In the genomic region with DNA sequence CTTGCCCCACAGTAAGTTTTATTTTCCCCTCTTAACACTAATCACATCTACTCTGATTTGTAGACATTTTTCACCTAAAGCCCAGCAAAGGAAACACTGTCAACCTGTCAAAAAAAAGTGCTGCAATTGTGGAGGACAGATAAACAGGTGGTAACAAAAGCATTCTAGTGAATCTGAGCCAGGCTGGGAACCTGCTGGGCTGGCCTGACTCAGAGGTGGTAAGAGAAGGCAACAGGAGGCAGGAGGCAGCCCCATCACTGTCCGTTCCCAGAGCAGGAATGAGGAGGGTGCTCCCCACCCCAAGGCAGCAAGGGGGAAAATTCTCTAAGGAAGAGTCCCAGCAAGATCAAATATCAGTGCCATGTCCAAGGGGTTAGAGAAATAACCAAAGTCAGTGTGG, we compare ENCODE assay signal across 22 cellular contexts. TPM values are rescaled to one million over a fixed set of nuclear protein-coding genes. Genes with fewer than 3 reads are reported as not detected.
DNase-seq lines count a peak whose midpoint lies in the region; ATAC-seq and TF ChIP-seq lines count a peak whose summit lies in the region.
"Had no signal": no experiment of that assay in that cellular context is flagged by ENCODE, and none has a peak within 500 bp of the region (broad histone marks: within the 10 kb centered on the region; RNA-seq: fewer than 3 reads in every experiment).

No MANE protein-coding gene starts in this region.

- no peak for TF ChIP-seq EP300 in transverse colon (IDR thresholded peaks at IDR 0.05; ENCODE audit: low read depth)

- H3K36me3 Mint-ChIP-seq in WTC11 (no peaks in the 10 kb centered on the region), endodermal cell (ENCODE audit: low read depth) (no peaks in the 10 kb centered on the region)
- H3K36me3 Mint-ChIP-seq in stimulated activated effector memory CD8-positive, alpha-beta T cell treated with anti-CD3 and anti-CD28 coated beads, Interleukin-12 subunit alpha, Interleukin-12 subunit beta, amount 100 ng/mL, for 72 hours = peaks cover 4% of the 10 kb centered on the region
- H3K36me3 Mint-ChIP-seq: activated naive CD8-positive, alpha-beta T cell treated with anti-CD3 and anti-CD28 coated beads for 36 hours had no signal

- H3K27ac ChIP-seq in endodermal cell (ENCODE audit: low read depth, low read length) (no peak overlapping the region), transverse colon (no peak overlapping the region)
- H3K27ac ChIP-seq: C4-2B, colonic mucosa, neutrophil had no signal

- H3K9me3 Mint-ChIP-seq in WTC11 = no peaks in the 10 kb centered on the region; the same call in 1 of the 2 replicates
- H3K9me3 Mint-ChIP-seq in endodermal cell = no peaks in the 10 kb centered on the region
- no peaks in the 10 kb centered on the region for H3K9me3 Mint-ChIP-seq in stimulated activated effector memory CD8-positive, alpha-beta T cell treated with anti-CD3 and anti-CD28 coated beads, Interleukin-12 subunit alpha, Interleukin-12 subunit beta, amount 100 ng/mL, for 72 hours
- H3K9me3 Mint-ChIP-seq: activated naive CD8-positive, alpha-beta T cell treated with anti-CD3 and anti-CD28 coated beads for 36 hours; stimulated activated naive CD8-positive, alpha-beta T cell treated with anti-CD3 and anti-CD28 coated beads, Interleukin-15, Interleukin-2, amounts not matched to agents 100 ng/mL and 50 ng/mL, for 24 hours; T-helper 1 cell treated with Interleukin-12 subunit alpha and Interleukin-12 subunit beta and Interleukin-4 antibody, amounts not matched to agents 30 μg/mL and 1 μg/mL, for 36 hours had no signal

- in situ Hi-C loops in G401 (cut with HindIII; ENCODE audit: low sequenced_read_pairs) (no loop called here), transverse colon (cut with MboI; ENCODE audit: low pct_ligation_motif_present in 1 of 4, low pct_unique_long_range_greater_than_20kb in 1 of 4, low sequenced_read_pairs in 3 of 4) (loop anchor here in 2 of 4 donors (5.0 to 25.0 kb wide), 4 partner anchors 98 to 598 kb away; a partner anchor contains a TSS)

- no peak for TF ChIP-seq CTCF in WTC11 (IDR thresholded peaks at IDR 0.05)
- no peak for TF ChIP-seq CTCF in endodermal cell (conservative IDR thresholded peaks at IDR 0.05)
- TF ChIP-seq CTCF in transverse colon (IDR thresholded peaks at IDR 0.05) = no peak

- no peak for TF ChIP-seq POLR2A in transverse colon (IDR thresholded peaks at IDR 0.05)

- H3K27me3 ChIP-seq in endodermal cell (ENCODE audit: control insufficient read depth, insufficient read depth, low read length, poor library complexity, severe bottlenecking) (no peaks in the 10 kb centered on the region), transverse colon (no peaks in the 10 kb centered on the region)
- H3K27me3 ChIP-seq: colonic mucosa, neutrophil had no signal

- peaks cover 3% of the 10 kb centered on the region for H3K4me1 ChIP-seq in endodermal cell (ENCODE audit: control insufficient read depth, insufficient read depth, low read length)
- peaks cover 0 to 23% (median 8%) of the 10 kb centered on the region in 4 donors for H3K4me1 ChIP-seq in transverse colon
- H3K4me1 ChIP-seq: colonic mucosa had no signal

- H3K36me3 ChIP-seq in endodermal cell (ENCODE audit: control insufficient read depth, insufficient read depth, low read length) = no peaks in the 10 kb centered on the region
- no peaks in the 10 kb centered on the region for H3K36me3 ChIP-seq in transverse colon
- H3K36me3 ChIP-seq: colonic mucosa, neutrophil had no signal

- H3K9ac ChIP-seq in endodermal cell (ENCODE audit: extremely low read depth, low read length, poor library complexity, severe bottlenecking) = no peak overlapping the region

- ATAC-seq in WTC11 (peak; percentile 58), GM21360 (IDR thresholded peaks at IDR 0.05; ENCODE audit: unreplicated experiment) (no peak), HG03139 (IDR thresholded peaks at IDR 0.05; ENCODE audit: unreplicated experiment) (no peak)
- no peak for ATAC-seq in stimulated activated effector memory CD8-positive, alpha-beta T cell treated with anti-CD3 and anti-CD28 coated beads, Interleukin-12 subunit alpha, Interleukin-12 subunit beta, amount 100 ng/mL, for 72 hours

- H3K27me3 Mint-ChIP-seq in WTC11 (ENCODE audit: low read depth) (no peaks in the 10 kb centered on the region; the same call in 1 of the 2 replicates), endodermal cell (ENCODE audit: insufficient read depth) (no peaks in the 10 kb centered on the region)
- H3K27me3 Mint-ChIP-seq: activated naive CD8-positive, alpha-beta T cell treated with anti-CD3 and anti-CD28 coated beads for 36 hours; stimulated activated naive CD8-positive, alpha-beta T cell treated with anti-CD3 and anti-CD28 coated beads, Interleukin-15, Interleukin-2, amounts not matched to agents 100 ng/mL and 50 ng/mL, for 24 hours had no signal

- H3K4me1 Mint-ChIP-seq in WTC11 = peaks cover 10% of the 10 kb centered on the region
- peaks cover 3% of the 10 kb centered on the region for H3K4me1 Mint-ChIP-seq in endodermal cell
- peaks cover 33% of the 10 kb centered on the region for H3K4me1 Mint-ChIP-seq in stimulated activated effector memory CD8-positive, alpha-beta T cell treated with anti-CD3 and anti-CD28 coated beads, Interleukin-12 subunit alpha, Interleukin-12 subunit beta, amount 100 ng/mL, for 72 hours

- H3K4me3 ChIP-seq in endodermal cell (ENCODE audit: low read length) (no peak overlapping the region), transverse colon (no peak overlapping the region)
- H3K4me3 ChIP-seq: colonic mucosa, skin epidermis had no signal

- no peaks in the 10 kb centered on the region for H3K9me3 ChIP-seq in endodermal cell (ENCODE audit: control insufficient read depth, low read length)
- no peaks in the 10 kb centered on the region for H3K9me3 ChIP-seq in transverse colon
- H3K9me3 ChIP-seq: colonic mucosa, neutrophil had no signal

- no peak overlapping the region for H3K4me3 Mint-ChIP-seq in WTC11
- no peak overlapping the region for H3K4me3 Mint-ChIP-seq in endodermal cell
- H3K4me3 Mint-ChIP-seq in stimulated activated effector memory CD8-positive, alpha-beta T cell treated with anti-CD3 and anti-CD28 coated beads, Interleukin-12 subunit alpha, Interleukin-12 subunit beta, amount 100 ng/mL, for 72 hours = no peak overlapping the region
- H3K4me3 Mint-ChIP-seq: activated naive CD8-positive, alpha-beta T cell treated with anti-CD3 and anti-CD28 coated beads for 36 hours; H9; stimulated activated naive CD8-positive, alpha-beta T cell treated with anti-CD3 and anti-CD28 coated beads, Interleukin-15, Interleukin-2, amounts not matched to agents 100 ng/mL and 50 ng/mL, for 24 hours; T-helper 1 cell treated with Interleukin-12 subunit alpha and Interleukin-12 subunit beta and Interleukin-4 antibody, amounts not matched to agents 30 μg/mL and 1 μg/mL, for 36 hours had no signal

- 89% methylated on average over 1 of the region's 1 CpG; no CpG with 5 or more reads in 1 of the 2 experiments for WGBS in endodermal cell (ENCODE audit: insufficient coverage in 1 of 2, insufficient read length in 1 of 2), 2 experiments
- WGBS in transverse colon (ENCODE audit: low coverage in 1 of 2), 2 donors = 96% methylated on average over 1 of the region's 1 CpG; no CpG with 5 or more reads in 1 of the 2 donors

- peak; percentile 78 for DNase-seq in G401 (ENCODE audit: low spot score)
- no peak for DNase-seq in WTC11 (ENCODE audit: low spot score)
- peak; percentile 67 for DNase-seq in endodermal cell
- no peak for DNase-seq in stimulated activated effector memory CD8-positive, alpha-beta T cell treated with anti-CD3 and anti-CD28 coated beads, Interleukin-12 subunit alpha, Interleukin-12 subunit beta, amount 100 ng/mL, for 72 hours (ENCODE audit: low spot score in 2 of 2)
- no peak for DNase-seq in transverse colon
- no peak for DNase-seq in putamen (ENCODE audit: low spot score)
- DNase-seq: activated CD4-positive, alpha-beta T cell treated with anti-CD3 and anti-CD28 coated beads for 48 hours; activated naive CD8-positive, alpha-beta T cell treated with anti-CD3 and anti-CD28 coated beads for 36 hours; colonic mucosa; H9; MM.1S; NCI-H1436; NCI-H510A treated with DMSO at 0.1 percent for 48 hours; NK-92 treated with Interleukin-12 subunit alpha and Interleukin-12 subunit beta, amount 100 ng/mL, for 24 hours; stimulated activated CD4-positive, alpha-beta T cell treated with anti-CD3 and anti-CD28 coated beads, Interleukin-2, amount 100 ng/mL, for 24 hours had no signal

- H3K27ac Mint-ChIP-seq in WTC11 (no peak overlapping the region), endodermal cell (no peak overlapping the region)
- H3K27ac Mint-ChIP-seq in stimulated activated effector memory CD8-positive, alpha-beta T cell treated with anti-CD3 and anti-CD28 coated beads, Interleukin-12 subunit alpha, Interleukin-12 subunit beta, amount 100 ng/mL, for 72 hours = peak overlapping the region; percentile 13
- H3K27ac Mint-ChIP-seq: activated naive CD8-positive, alpha-beta T cell treated with anti-CD3 and anti-CD28 coated beads for 36 hours; H9; stimulated activated naive CD8-positive, alpha-beta T cell treated with anti-CD3 and anti-CD28 coated beads, Interleukin-15, Interleukin-2, amounts not matched to agents 100 ng/mL and 50 ng/mL, for 24 hours; T-helper 1 cell treated with Interleukin-12 subunit alpha and Interleukin-12 subunit beta and Interleukin-4 antibody, amounts not matched to agents 30 μg/mL and 1 μg/mL, for 36 hours had no signal

- POLR2A ChIA-PET in WTC11 (lab: Charles Lee) = interaction anchor here (0.7 kb wide), 1 partner anchor 659 kb away, joined by 3 read pairs; no protein-coding TSS in a partner anchor

- intact Hi-C loops in transverse colon (cut with DNase I; ENCODE audit: low total_unique reads) = no loop called here

- CTCF ChIA-PET in WTC11 (lab: Charles Lee) = no interaction called here

TF ChIP-seq in WTC11, 78 proteins besides CTCF, POLR2A, EP300 and RAD21:
- TF ChIP-seq SMAD4 (CRISPR knock-in tag; IDR thresholded peaks at IDR 0.05) (no peak), ATF1 (CRISPR knock-in tag; IDR thresholded peaks at IDR 0.05) (no peak), SP1 (CRISPR knock-in tag; conservative IDR thresholded peaks at IDR 0.05) (no peak), HMGA2 (CRISPR knock-in tag; IDR thresholded peaks at IDR 0.05) (no peak)

RNA-seq across cellular contexts. Expression of a gene that starts 19.5 kb away (rescaled TPM):
- total RNA-seq in G401 (2014; rRNA removed; shearing (Covaris generic)) = 29.4 and 30.0 TPM in 2 replicates
- total RNA-seq in WTC11 (2021) = 15.5 to 18.5 TPM (median 16.2 TPM) in 3 replicates
- 10 to 100 TPM; 24.2 to 30.1 TPM for total RNA-seq in endodermal cell
- 33.8 TPM for polyA plus RNA-seq in endodermal cell (2013, experiment 1 of 2)
- 36.4 TPM for polyA plus RNA-seq in endodermal cell (2013, experiment 2 of 2)
- total RNA-seq in transverse colon = 100 to 1,000 TPM in 1 of 4 donors, 10 to 100 TPM in 3; 17.6 to 118 (median 37.7) TPM

Comparison
In these comparisons a context has a peak if more than half of its experiments do, and no peak if none do; other contexts are left out.
1. DNase-seq: peak in G401 (single experiment) and endodermal cell (single experiment); none in WTC11 (single experiment), stimulated activated effector memory CD8-positive, alpha-beta T cell treated with anti-CD3 and anti-CD28 coated beads, Interleukin-12 subunit alpha, Interleukin-12 subunit beta, amount 100 ng/mL, for 72 hours (0 of 2), transverse colon (single experiment) and putamen (single experiment).